9 cellular contexts compared by ENCODE assay signal in the genomic region with DNA sequence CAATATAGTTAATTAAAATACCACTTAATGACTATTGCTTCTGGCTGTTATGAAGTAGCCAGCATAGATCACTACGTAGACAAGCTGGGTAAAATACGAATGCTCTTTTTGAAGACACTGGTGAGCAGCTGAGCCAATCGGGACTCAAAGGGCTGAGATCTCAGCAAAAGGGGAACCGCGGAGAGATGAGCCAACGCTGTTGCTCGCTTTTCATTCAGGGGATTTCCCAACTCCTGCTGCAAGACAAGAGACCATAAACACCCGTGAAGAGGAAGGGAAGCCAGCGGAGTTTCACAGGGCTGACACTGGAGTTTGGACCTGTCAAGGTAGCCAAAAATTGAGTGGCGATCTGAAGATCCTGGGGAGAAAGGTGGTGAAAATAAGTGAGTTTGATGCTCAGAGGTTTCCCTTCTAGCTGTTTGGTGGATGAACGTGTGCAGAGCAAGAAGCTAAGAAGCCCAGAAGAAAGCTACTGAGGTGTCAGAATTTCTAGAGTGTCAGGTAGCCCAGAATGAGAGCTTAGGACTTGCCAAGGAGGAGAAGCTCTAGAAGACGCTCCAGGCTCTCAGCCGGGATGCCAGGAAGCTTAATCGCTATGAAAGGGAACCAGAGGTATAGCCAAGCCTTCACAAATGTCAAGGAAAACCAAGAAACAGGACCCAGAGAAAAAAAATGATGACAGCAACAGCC.
DNase-seq lines count a peak whose midpoint lies in the region; ATAC-seq and TF ChIP-seq lines count a peak whose summit lies in the region.
"Had no signal": no experiment of that assay in that cellular context is flagged by ENCODE, and none has a peak within 500 bp of the region (broad histone marks: within the 10 kb centered on the region; RNA-seq: fewer than 3 reads in every experiment).

No MANE protein-coding gene starts in this region.

- POLR2A ChIA-PET in RWPE1 (lab: Yijun Ruan, JAX; ENCODE audit: low non-redundant PET): interaction anchor here (0.5 kb wide), 1 partner anchor 948 kb away, joined by 3 read pairs; no protein-coding TSS in a partner anchor

- no peak for TF ChIP-seq CTCF in RWPE1 (conservative IDR thresholded peaks at IDR 0.05; ENCODE audit: low read depth)

- CTCF ChIA-PET in RWPE1 (lab: Yijun Ruan, JAX): interaction anchor here (1.4 kb wide), 1 partner anchor 73 kb away, joined by 4 read pairs; no protein-coding TSS in a partner anchor

- H3K27ac Mint-ChIP-seq in T-helper 1 cell treated with Interleukin-12 subunit alpha and Interleukin-12 subunit beta and Interleukin-4 antibody, amounts not matched to agents 30 μg/mL and 1 μg/mL, for 36 hours: peak overlapping the region; percentile 4

- peak; percentile 81 for DNase-seq in germinal center (ENCODE audit: low spot score)
- peak in 2 of 3 experiments; percentile 8 for DNase-seq in stimulated activated CD4-positive, alpha-beta T cell treated with anti-CD3 and anti-CD28 coated beads, TNF-alpha, amount 100 ng/mL, for 4 hours (ENCODE audit: low read depth in 3 of 3)
- DNase-seq in NCI-H187 (lab: John Stamatoyannopoulos, UW): no peak
- no peak for DNase-seq in foreskin melanocyte
- DNase-seq in DMS153 (lab: John Stamatoyannopoulos, UW): no peak
- DNase-seq in RWPE1 (ENCODE audit: low spot score): no peak
- DNase-seq: NCI-H1694 treated with DMSO at 0.1 percent for 48 hours had no signal

- H3K4me3 Mint-ChIP-seq in T-helper 1 cell treated with Interleukin-12 subunit alpha and Interleukin-12 subunit beta and Interleukin-4 antibody, amounts not matched to agents 30 μg/mL and 1 μg/mL, for 36 hours: peak overlapping the region; percentile 6

- peak; percentile 57 for ATAC-seq in GM18907 (IDR thresholded peaks at IDR 0.05; ENCODE audit: unreplicated experiment)

- peaks cover 12% of the 10 kb centered on the region for H3K27me3 Mint-ChIP-seq in T-helper 1 cell treated with Interleukin-12 subunit alpha and Interleukin-12 subunit beta and Interleukin-4 antibody, amounts not matched to agents 30 μg/mL and 1 μg/mL, for 36 hours (ENCODE audit: low read depth)

- H3K36me3 Mint-ChIP-seq in T-helper 1 cell treated with Interleukin-12 subunit alpha and Interleukin-12 subunit beta and Interleukin-4 antibody, amounts not matched to agents 30 μg/mL and 1 μg/mL, for 36 hours (ENCODE audit: low read depth): no peaks in the 10 kb centered on the region

- peaks cover 18% of the 10 kb centered on the region for H3K9me3 Mint-ChIP-seq in T-helper 1 cell treated with Interleukin-12 subunit alpha and Interleukin-12 subunit beta and Interleukin-4 antibody, amounts not matched to agents 30 μg/mL and 1 μg/mL, for 36 hours

- H3K27ac ChIP-seq in RWPE1: no peak overlapping the region

- peaks cover 4% of the 10 kb centered on the region for H3K4me1 Mint-ChIP-seq in T-helper 1 cell treated with Interleukin-12 subunit alpha and Interleukin-12 subunit beta and Interleukin-4 antibody, amounts not matched to agents 30 μg/mL and 1 μg/mL, for 36 hours (ENCODE audit: low read depth)

Comparison
In these comparisons a context has a peak if more than half of its experiments do, and no peak if none do; other contexts are left out.
1. DNase-seq: peak in germinal center (single experiment) and stimulated activated CD4-positive, alpha-beta T cell treated with anti-CD3 and anti-CD28 coated beads, TNF-alpha, amount 100 ng/mL, for 4 hours (2 of 3); none in NCI-H187 (0 of 2), foreskin melanocyte (single experiment), DMS153 (single experiment) and RWPE1 (single experiment).